ENCODE assay signal across 36 cellular contexts in the genomic region with DNA sequence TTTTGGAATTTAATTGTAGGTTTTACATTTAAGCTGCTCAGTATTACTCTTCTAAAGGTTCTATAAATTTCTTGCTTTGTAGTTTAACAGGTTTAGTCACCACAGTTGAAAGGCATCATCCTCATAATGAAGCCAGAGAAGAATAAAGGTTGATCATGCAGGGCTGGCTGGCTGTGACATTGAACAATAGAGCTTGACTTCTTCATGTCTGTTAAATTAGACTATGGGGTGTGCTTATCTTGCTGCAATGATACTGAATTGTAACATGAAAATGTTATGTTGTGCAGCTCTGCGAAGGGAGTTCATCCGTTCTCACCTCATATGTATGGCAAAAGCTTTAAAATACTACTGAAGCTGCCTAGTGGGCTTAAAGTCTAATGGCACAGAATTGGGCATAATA.
"Had no signal": no experiment of that assay in that cellular context is flagged by ENCODE, and none has a peak within 500 bp of the region (broad histone marks: within the 10 kb centered on the region; RNA-seq: fewer than 3 reads in every experiment).

No MANE protein-coding gene starts in this region.

- H3K4me1 Mint-ChIP-seq: activated B cell treated with CpG ODN at 0.5 μM for 24 hours; activated CD4-positive, alpha-beta T cell treated with anti-CD3 and anti-CD28 coated beads, Interleukin-2, amount 10 ng/mL, durations not matched to agents 24 days and 14 days had no signal

- H3K27ac ChIP-seq: adrenal gland, body of pancreas, brain microvascular endothelial cell, breast epithelium, VCaP had no signal

- H3K4me3 Mint-ChIP-seq: activated B cell treated with CpG ODN at 0.5 μM for 24 hours; activated CD4-positive, alpha-beta memory T cell treated with anti-CD3 and anti-CD28 coated beads for 36 hours; activated CD4-positive, alpha-beta T cell treated with anti-CD3 and anti-CD28 coated beads, Interleukin-2, amount 10 ng/mL, durations not matched to agents 24 days and 14 days; activated CD8-positive, alpha-beta T cell treated with anti-CD3 and anti-CD28 coated beads for 36 hours; activated naive CD4-positive, alpha-beta T cell treated with anti-CD3 and anti-CD28 coated beads for 36 hours; activated naive CD8-positive, alpha-beta T cell treated with anti-CD3 and anti-CD28 coated beads for 36 hours; activated T-cell treated with anti-CD3 and anti-CD28 coated beads, Interleukin-2, amount 50 U/mL, for 4 hours; activated T-cell treated with anti-CD3 and anti-CD28 coated beads, Interleukin-2, amount 50 U/mL, for 72 hours; activated T-helper 1 cell treated with anti-CD3 and anti-CD28 coated beads, Interleukin-12 subunit alpha, Interleukin-12 subunit beta, Interleukin-2, Interleukin-4 antibody, amounts not matched to agents 30 ng/mL and 10 ng/mL and 1 ng/mL, durations not matched to agents 14 hours and 24 hours and 36 hours; activated T-helper 17 cell treated with anti-CD3 and anti-CD28 coated beads, Interleukin-2, amount 50 U/mL, for 72 hours; T-helper 1 cell treated with Interleukin-12 subunit alpha and Interleukin-12 subunit beta and Interleukin-4 antibody, amounts not matched to agents 30 μg/mL and 1 μg/mL, for 36 hours; T-helper 2 cell treated with Interferon-gamma antibody and Interleukin-4, amounts not matched to agents 5 μg/mL and 100 μg/mL, for 36 hours had no signal

- DNase-seq: activated B cell treated with CpG ODN at 0.5 μM for 24 hours; activated CD4-positive, alpha-beta memory T cell treated with anti-CD3 and anti-CD28 coated beads for 36 hours; activated CD4-positive, alpha-beta T cell treated with anti-CD3 and anti-CD28 coated beads for 4 hours; activated CD4-positive, alpha-beta T cell treated with anti-CD3 and anti-CD28 coated beads, Interleukin-2, amount 10 ng/mL, durations not matched to agents 24 days and 14 days; activated CD4-positive, alpha-beta T cell treated with anti-CD3 and anti-CD28 coated beads, Interleukin-2, amount 50 U/mL, for 1 hour; activated CD4-positive, alpha-beta T cell treated with anti-CD3 and anti-CD28 coated beads, Interleukin-2, amount 50 U/mL, for 4 hours; activated CD4-positive, CD25-positive, alpha-beta regulatory T cell treated with anti-CD3 and anti-CD28 coated beads, Interleukin-2, amount 50 U/mL, for 72 hours; activated CD8-positive, alpha-beta memory T cell treated with anti-CD3 and anti-CD28 coated beads, Interleukin-2, amount 50 U/mL, for 4 hours; activated CD8-positive, alpha-beta T cell treated with anti-CD3 and anti-CD28 coated beads for 36 hours; activated effector memory CD4-positive, alpha-beta T cell treated with anti-CD3 and anti-CD28 coated beads, Interleukin-2, amount 50 U/mL, for 16 hours; activated gamma-delta T cell treated with Interleukin-2 at 50 U/mL for 16 hours; activated naive CD4-positive, alpha-beta T cell; activated naive CD4-positive, alpha-beta T cell treated with anti-CD3 and anti-CD28 coated beads for 36 hours; activated naive CD4-positive, alpha-beta T cell treated with anti-CD3 and anti-CD28 coated beads, Interleukin-2, amount 50 U/mL, for 16 hours; activated naive CD8-positive, alpha-beta T cell treated with anti-CD3 and anti-CD28 coated beads for 36 hours; activated T-cell treated with anti-CD3 and anti-CD28 coated beads for 4 hours; activated T-cell treated with anti-CD3 and anti-CD28 coated beads, Interleukin-2, amount 50 U/mL, for 1 hour; activated T-cell treated with anti-CD3 and anti-CD28 coated beads, Interleukin-2, amount 50 U/mL, for 4 hours; activated T-cell treated with anti-CD3 and anti-CD28 coated beads, Interleukin-2, amount 50 U/mL, for 72 hours; adrenal gland; amniotic stem cell; aorta; body of pancreas; brain microvascular endothelial cell; central memory CD4-positive, alpha-beta T cell; T-helper 2 cell; T-helper 9 cell had no signal

- H3K27me3 Mint-ChIP-seq: activated B cell treated with CpG ODN at 0.5 μM for 24 hours; activated CD4-positive, alpha-beta memory T cell treated with anti-CD3 and anti-CD28 coated beads for 36 hours; activated CD4-positive, alpha-beta T cell treated with anti-CD3 and anti-CD28 coated beads, Interleukin-2, amount 10 ng/mL, durations not matched to agents 24 days and 14 days; activated CD8-positive, alpha-beta T cell treated with anti-CD3 and anti-CD28 coated beads for 36 hours; activated naive CD8-positive, alpha-beta T cell treated with anti-CD3 and anti-CD28 coated beads for 36 hours; activated T-helper 17 cell treated with anti-CD3 and anti-CD28 coated beads, Interleukin-2, amount 50 U/mL, for 72 hours had no signal

- FAIRE-seq: astrocyte, TTC549 had no signal

- H3K4me3 ChIP-seq: adrenal gland, body of pancreas, breast epithelium had no signal

- H3K4me1 ChIP-seq: adrenal gland, breast epithelium had no signal

- H3K9me3 Mint-ChIP-seq: activated B cell treated with CpG ODN at 0.5 μM for 24 hours; activated CD4-positive, alpha-beta memory T cell treated with anti-CD3 and anti-CD28 coated beads for 36 hours; activated CD8-positive, alpha-beta T cell treated with anti-CD3 and anti-CD28 coated beads for 36 hours; activated naive CD4-positive, alpha-beta T cell treated with anti-CD3 and anti-CD28 coated beads for 36 hours; activated naive CD8-positive, alpha-beta T cell treated with anti-CD3 and anti-CD28 coated beads for 36 hours; T-helper 1 cell treated with Interleukin-12 subunit alpha and Interleukin-12 subunit beta and Interleukin-4 antibody, amounts not matched to agents 30 μg/mL and 1 μg/mL, for 36 hours; T-helper 2 cell treated with Interferon-gamma antibody and Interleukin-4, amounts not matched to agents 5 μg/mL and 100 μg/mL, for 36 hours had no signal

- ATAC-seq: activated CD8-positive, alpha-beta T cell treated with anti-CD3 and anti-CD28 coated beads for 36 hours; activated naive CD4-positive, alpha-beta T cell treated with anti-CD3 and anti-CD28 coated beads, Interleukin-2, amount 50 U/mL, for 72 hours; activated T-cell treated with anti-CD3 and anti-CD28 coated beads, Interleukin-2, amount 50 U/mL, for 4 hours; activated T-cell treated with anti-CD3 and anti-CD28 coated beads, Interleukin-2, amount 50 U/mL, for 72 hours; activated T-helper 17 cell treated with anti-CD3 and anti-CD28 coated beads, Interleukin-2, amount 50 U/mL, for 72 hours; body of pancreas had no signal

- H3K36me3 ChIP-seq: adrenal gland, brain microvascular endothelial cell, breast epithelium had no signal

- H3K9me3 ChIP-seq: adrenal gland, body of pancreas, breast epithelium had no signal

- H3K27ac Mint-ChIP-seq: activated B cell treated with CpG ODN at 0.5 μM for 24 hours; activated CD4-positive, alpha-beta memory T cell treated with anti-CD3 and anti-CD28 coated beads for 36 hours; activated CD4-positive, alpha-beta T cell treated with anti-CD3 and anti-CD28 coated beads, Interleukin-2, amount 10 ng/mL, durations not matched to agents 24 days and 14 days; activated CD8-positive, alpha-beta T cell treated with anti-CD3 and anti-CD28 coated beads for 36 hours; activated naive CD4-positive, alpha-beta T cell treated with anti-CD3 and anti-CD28 coated beads for 36 hours; activated naive CD4-positive, alpha-beta T cell treated with anti-CD3 and anti-CD28 coated beads, Interleukin-2, amount 50 U/mL, for 72 hours; activated naive CD8-positive, alpha-beta T cell treated with anti-CD3 and anti-CD28 coated beads for 36 hours; activated T-helper 1 cell treated with anti-CD3 and anti-CD28 coated beads, Interleukin-12 subunit alpha, Interleukin-12 subunit beta, Interleukin-2, Interleukin-4 antibody, amounts not matched to agents 30 ng/mL and 10 ng/mL and 1 ng/mL, durations not matched to agents 14 hours and 24 hours and 36 hours; activated T-helper 17 cell treated with anti-CD3 and anti-CD28 coated beads, Interleukin-2, amount 50 U/mL, for 72 hours; T-helper 1 cell treated with Interleukin-12 subunit alpha and Interleukin-12 subunit beta and Interleukin-4 antibody, amounts not matched to agents 30 μg/mL and 1 μg/mL, for 36 hours; T-helper 2 cell treated with Interferon-gamma antibody and Interleukin-4, amounts not matched to agents 5 μg/mL and 100 μg/mL, for 36 hours had no signal

- H3K27me3 ChIP-seq: adrenal gland, body of pancreas, brain microvascular endothelial cell, breast epithelium had no signal
